1 cellular context compared by ENCODE assay signal in the genomic region with DNA sequence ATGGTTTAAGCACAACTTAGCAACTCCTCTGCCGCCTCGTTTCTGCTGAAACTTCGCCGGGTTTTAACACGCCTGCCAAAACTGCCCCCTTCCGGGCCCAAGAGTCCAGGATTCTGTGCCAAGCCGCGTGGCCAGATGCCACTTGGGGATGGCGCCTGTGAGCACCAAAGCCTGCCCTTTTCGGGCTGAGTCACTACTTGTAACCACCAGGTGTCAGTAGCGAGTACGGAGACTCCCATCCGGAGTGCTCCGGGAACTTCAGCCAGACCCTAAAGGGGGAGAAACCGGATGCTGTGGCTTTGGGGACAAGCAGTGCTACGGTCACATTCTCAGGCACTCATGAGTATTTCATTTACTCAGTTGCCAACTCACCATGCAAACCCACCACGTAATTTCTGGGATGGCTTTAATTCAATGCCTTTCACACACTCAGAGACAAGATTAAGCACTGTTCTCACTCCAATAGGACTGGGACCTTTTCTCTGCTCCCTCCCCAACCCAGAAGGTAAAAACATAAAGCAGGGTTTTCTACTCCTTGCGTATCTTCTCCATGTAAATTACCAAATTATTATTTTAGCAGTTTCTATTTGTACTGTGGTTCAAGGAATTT.
TF ChIP-seq lines count a peak whose summit lies in the region.

No MANE protein-coding gene starts in this region.

TF ChIP-seq in HEK293, 187 proteins besides CTCF, POLR2A, EP300 and RAD21 (continued from another document):
- no peak for TF ChIP-seq ZNF560 (tag by site-specific recombination; IDR thresholded peaks at IDR 0.05; ENCODE audit: borderline replicate concordance)
